Comparison of ENCODE assay signal across 8 cellular contexts in the genomic region with DNA sequence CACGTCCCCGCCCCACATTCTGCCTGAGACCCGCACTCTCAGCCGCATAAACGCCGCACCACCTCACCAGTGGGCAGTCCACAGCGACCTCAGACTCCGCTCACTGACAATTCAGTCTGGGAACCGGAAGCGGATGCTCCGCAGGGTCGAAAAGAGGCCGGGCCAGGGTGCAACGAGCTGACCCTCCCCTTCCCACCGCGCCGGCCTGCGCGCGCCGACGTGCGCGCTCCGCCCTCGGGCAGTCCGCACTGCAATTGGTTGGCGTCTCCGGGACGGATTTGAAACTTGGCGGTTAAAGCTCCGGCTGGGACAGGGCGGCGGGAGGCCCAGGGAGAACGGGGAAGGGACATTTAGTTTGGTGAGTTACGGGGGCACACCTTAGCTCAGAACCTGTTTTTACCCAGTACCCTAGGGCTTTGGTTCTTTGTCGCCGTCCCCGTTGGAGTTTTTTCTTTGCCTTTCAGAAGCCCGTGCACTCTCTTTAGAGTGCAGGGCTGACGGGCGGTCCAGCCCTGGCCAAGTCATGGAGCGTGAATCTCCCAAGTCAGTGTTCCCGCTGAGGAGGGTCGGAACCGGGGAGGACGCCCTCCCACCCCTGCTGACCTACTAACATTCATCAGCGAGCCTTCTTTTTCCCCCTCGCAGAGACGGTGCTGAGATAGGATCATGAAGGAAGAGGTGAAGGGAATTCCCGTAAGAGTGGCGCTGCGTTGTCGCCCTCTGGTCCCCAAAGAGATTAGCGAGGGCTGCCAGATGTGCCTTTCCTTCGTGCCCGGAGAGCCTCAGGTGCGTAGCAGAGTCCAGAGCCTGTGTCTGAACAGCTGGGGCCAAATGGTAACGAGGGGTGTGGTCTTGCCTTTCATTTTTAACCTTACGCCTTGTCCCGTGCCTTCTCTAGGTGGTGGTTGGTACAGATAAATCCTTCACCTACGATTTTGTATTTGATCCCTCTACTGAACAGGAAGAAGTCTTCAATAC. TPM values are rescaled to one million over a fixed set of nuclear protein-coding genes. Genes with fewer than 3 reads are reported as not detected.
A peak's percentile ranks its signal among the peaks of the same experiment; 100 is the strongest.
DNase-seq lines count a peak whose midpoint lies in the region; ATAC-seq and TF ChIP-seq lines count a peak whose summit lies in the region.

KIF4A (plus strand) TSS at position 312 of the 978 bp plus-strand sequence; CDS start at position 667, 355 bp downstream.
PDZD11 (minus strand) TSS at position 135 of the 978 bp plus-strand sequence. CDS start 586 bp downstream, outside the sequence.

- peak within 1 kb of the TSS; percentile 70 for H3K4me3 ChIP-seq in HL-60 (replicated peaks; ENCODE audit: insufficient read depth, low read length)

- TF ChIP-seq CTCF in HL-60 (IDR thresholded peaks at IDR 0.05; ENCODE audit: insufficient read depth, low read length): no peak

- DNase-seq in COLO829 (ENCODE audit: low spot score) (peak; percentile 96), HL-60 (ENCODE audit: low read depth in 1 of 2, low spot score in 1 of 2) (peak; percentile 51 to 85), NOMO-1 treated with DMSO at 0.1 percent for 48 hours (lab: John Stamatoyannopoulos, UW; ENCODE audit: unreplicated experiment) (peak; percentile 76), midbrain (lab: John Stamatoyannopoulos, UW) (peak; percentile 64)
- peak; percentile 16 for DNase-seq in activated CD8-positive, alpha-beta memory T cell treated with anti-CD3 and anti-CD28 coated beads, Interleukin-2, amount 50 U/mL, for 1 hour (ENCODE audit: extremely low read depth)
- DNase-seq in stimulated activated CD8-positive, alpha-beta memory T cell treated with anti-CD3 and anti-CD28 coated beads, Interleukin-15, amount 100 ng/mL, for 48 hours (ENCODE audit: low read depth in 2 of 2): peak; percentile 72 to 74

- no peaks in the 10 kb centered on the region for H3K27me3 ChIP-seq in HL-60 (ENCODE audit: insufficient read depth, poor library complexity, severe bottlenecking)

- peak within 1 kb of the TSS; percentile 79 for H3K27ac ChIP-seq in HL-60 (replicated peaks)

- in situ Hi-C loops in endometrial microvascular endothelial cells (cut with HindIII; ENCODE audit: inconsistent ontology term, low pct_unique_long_range_greater_than_20kb, low sequenced_read_pairs): no loop called here

- ATAC-seq in GM19463 (IDR thresholded peaks at IDR 0.05; ENCODE audit: unreplicated experiment): peak; percentile 96

RNA-seq across cellular contexts. Expression of gene KIF4A, which starts in this region (rescaled TPM):
- total RNA-seq in endometrial microvascular endothelial cells (ENCODE audit: inconsistent ontology term): 24.3 TPM

RNA-seq across cellular contexts. Expression of gene PDZD11, which starts in this region (rescaled TPM):
- 69.4 TPM for total RNA-seq in endometrial microvascular endothelial cells (ENCODE audit: inconsistent ontology term)

Comparison
In these comparisons a context has a peak if more than half of its experiments do, and no peak if none do; other contexts are left out.
1. Peak in every context shown above with its lines: DNase-seq, ATAC-seq, H3K4me3 ChIP-seq and H3K27ac ChIP-seq.
2. DNase-seq: peak in every context shown above with its lines; median percentile 96 in COLO829; 76 in NOMO-1 treated with DMSO at 0.1 percent for 48 hours; 73 in stimulated activated CD8-positive, alpha-beta memory T cell treated with anti-CD3 and anti-CD28 coated beads, Interleukin-15, amount 100 ng/mL, for 48 hours; 68 in HL-60; 64 in midbrain; 16 in activated CD8-positive, alpha-beta memory T cell treated with anti-CD3 and anti-CD28 coated beads, Interleukin-2, amount 50 U/mL, for 1 hour.